ENCODE assay signal across 12 cellular contexts in genomic region chr5:135356522-135357318, GRCh38. TPM values are rescaled to one million over a fixed set of nuclear protein-coding genes. Genes with fewer than 3 reads are reported as not detected.
DNase-seq lines count a peak whose midpoint lies in the region; ATAC-seq and TF ChIP-seq lines count a peak whose summit lies in the region.
"Had no signal": no experiment of that assay in that cellular context is flagged by ENCODE, and none has a peak within 500 bp of the region (broad histone marks: within the 10 kb centered on the region; RNA-seq: fewer than 3 reads in every experiment).

No MANE protein-coding gene starts in this region.

- H3K9me3 ChIP-seq in body of pancreas = no peaks in the 10 kb centered on the region
- no peaks in the 10 kb centered on the region for H3K9me3 ChIP-seq in gastrocnemius medialis
- H3K9me3 ChIP-seq in H9 (ENCODE audit: control insufficient read depth, low read depth, low read length) = no peaks in the 10 kb centered on the region

- H3K4ac ChIP-seq in H9 (ENCODE audit: low read depth, low read length) = no peak overlapping the region

- 70 to 72% methylated on average over 4 to 6 of the region's 6 CpGs for WGBS in body of pancreas, 2 donors
- WGBS in H9 (ENCODE audit: extremely low coverage, insufficient read length, low lambda C conversion rate) = no CpG with 5 or more reads among the region's 6 CpGs

- H3K4me1 Mint-ChIP-seq in H9 = no peaks in the 10 kb centered on the region

- H2AFZ ChIP-seq in H9 (ENCODE audit: low read length) = no peak overlapping the region

- TF ChIP-seq POLR2A in body of pancreas (IDR thresholded peaks at IDR 0.05) = no peak
- TF ChIP-seq POLR2A in gastrocnemius medialis (IDR thresholded peaks at IDR 0.05) = no peak

- no peak overlapping the region for H2BK5ac ChIP-seq in H9 (ENCODE audit: insufficient read length, low read length)

- H3K27me3 ChIP-seq in body of pancreas = no peaks in the 10 kb centered on the region
- H3K27me3 ChIP-seq in gastrocnemius medialis = no peaks in the 10 kb centered on the region
- no peaks in the 10 kb centered on the region for H3K27me3 ChIP-seq in H9 (ENCODE audit: insufficient read depth, low read length)
- H3K27me3 ChIP-seq: dorsolateral prefrontal cortex had no signal

- no peak overlapping the region for H2BK20ac ChIP-seq in H9 (ENCODE audit: low read depth, low read length, poor library complexity, severe bottlenecking)

- H2BK12ac ChIP-seq in H9 (ENCODE audit: insufficient read length, low read depth, low read length) = no peak overlapping the region

- ATAC-seq in body of pancreas (peak; percentile 66), left ventricle myocardium superior (peak; percentile 95), gastrocnemius medialis (peak; percentile 81 to 87), HG03432 (IDR thresholded peaks at IDR 0.05; ENCODE audit: unreplicated experiment) (no peak)
- ATAC-seq: naive thymus-derived CD8-positive, alpha-beta T cell had no signal

- no peaks in the 10 kb centered on the region for H4K20me1 ChIP-seq in H9 (ENCODE audit: control insufficient read depth, insufficient read depth, insufficient read length)

- H3K36me3 ChIP-seq in body of pancreas (replicated peaks in 1 of 2; ENCODE audit: insufficient read depth in 1 of 2, low read depth in 2 of 2) (peaks cover 0 to 3% of the 10 kb centered on the region in 2 donors), gastrocnemius medialis (peaks cover 0 to 19% of the 10 kb centered on the region in 2 donors)

- H3K4me3 ChIP-seq in body of pancreas = no peak overlapping the region
- no peak overlapping the region for H3K4me3 ChIP-seq in gastrocnemius medialis
- H3K4me3 ChIP-seq: dorsolateral prefrontal cortex had no signal

- H3K14ac ChIP-seq in H9 (ENCODE audit: insufficient read depth, low read length) = no peak overlapping the region

- H4K5ac ChIP-seq in H9 (ENCODE audit: insufficient read length, low read depth, low read length) = no peak overlapping the region

- no peak overlapping the region for H3K18ac ChIP-seq in H9 (ENCODE audit: insufficient read length, low read depth, low read length)

- intact Hi-C loops in body of pancreas (cut with DNase I) (no loop called here), left ventricle myocardium superior (cut with micrococcal nuclease) (no loop called here), gastrocnemius medialis (cut with DNase I; ENCODE audit: low total_unique reads) (loop anchor here (2.0 to 5.0 kb wide), 2 partner anchors 42 to 71 kb away; partner anchors contain the start of gene MACROH2A1)

- in situ Hi-C loops in G401 (cut with HindIII; ENCODE audit: low sequenced_read_pairs) = no loop called here
- in situ Hi-C loops in gastrocnemius medialis (cut with MboI; ENCODE audit: low sequenced_read_pairs in 4 of 4) = loop anchor here in 1 of 4 donors (5.0 kb wide), 1 partner anchor 71 kb away; no protein-coding TSS in a partner anchor

- no peaks in the 10 kb centered on the region for H3K27me3 Mint-ChIP-seq in H9 (ENCODE audit: low read depth)
- H3K27me3 Mint-ChIP-seq: naive thymus-derived CD8-positive, alpha-beta T cell had no signal

- no peaks in the 10 kb centered on the region for H3K79me2 ChIP-seq in H9 (ENCODE audit: insufficient read depth, low read length)

- H2AK5ac ChIP-seq in H9 (ENCODE audit: insufficient read length, low read length) = no peak overlapping the region

- no peak overlapping the region for H2BK120ac ChIP-seq in H9 (ENCODE audit: low read depth, low read length, poor library complexity, severe bottlenecking)

- no peak overlapping the region for H3K4me3 Mint-ChIP-seq in H9
- H3K4me3 Mint-ChIP-seq: naive thymus-derived CD8-positive, alpha-beta T cell had no signal

- no peak overlapping the region for H3K27ac Mint-ChIP-seq in H9

- no peak overlapping the region for H2BK15ac ChIP-seq in H9 (ENCODE audit: low read depth, low read length)

- no peaks in the 10 kb centered on the region for H3K23me2 ChIP-seq in H9 (ENCODE audit: insufficient read length, low read depth, low read length, poor library complexity, severe bottlenecking)

- H3K79me1 ChIP-seq in H9 (ENCODE audit: insufficient read depth, low read depth, low read length, poor library complexity, severe bottlenecking) = no peaks in the 10 kb centered on the region

- H3K9ac ChIP-seq in H9 (ENCODE audit: extremely low read depth, insufficient read length, low read length) = no peak overlapping the region

- DNase-seq in G401 (ENCODE audit: low spot score) = peak; percentile 46
- peak; percentile 32 to 57 (median 46) for DNase-seq in body of pancreas
- DNase-seq in left ventricle myocardium superior = peak; percentile 88
- DNase-seq in gastrocnemius medialis = peak; percentile 61 to 77
- DNase-seq in DMS 273 treated with DMSO at 0.1 percent for 48 hours (lab: John Stamatoyannopoulos, UW) = no peak
- no peak for DNase-seq in NCI-H2029 treated with DMSO at 0.1 percent for 48 hours (lab: John Stamatoyannopoulos, UW)
- no peak for DNase-seq in H9
- DNase-seq: activated CD8-positive, alpha-beta memory T cell treated with anti-CD3 and anti-CD28 coated beads for 24 hours; naive thymus-derived CD8-positive, alpha-beta T cell; RPMI8226 had no signal

- H3K4me2 ChIP-seq in H9 (ENCODE audit: insufficient read depth, insufficient read length, low read length) = no peak overlapping the region

- H3K36me3 Mint-ChIP-seq in H9 (ENCODE audit: insufficient read depth in 1 of 3, low read depth in 3 of 3) = peaks cover 0 to 32% (median 6%) of the 10 kb centered on the region in 3 experiments; a peak in 4 of 7 replicates

- H3K56ac ChIP-seq in H9 (ENCODE audit: insufficient read length, low read depth, low read length) = no peak overlapping the region

- no peak for TF ChIP-seq CTCF in body of pancreas (IDR thresholded peaks at IDR 0.05)
- no peak for TF ChIP-seq CTCF in gastrocnemius medialis (IDR thresholded peaks at IDR 0.05 in 4 of 5, conservative IDR thresholded peaks at IDR 0.05 in 1 of 5)
- no peak for TF ChIP-seq CTCF in H9 (conservative IDR thresholded peaks at IDR 0.05)

- H3K4me1 ChIP-seq in body of pancreas (no peaks in the 10 kb centered on the region), gastrocnemius medialis (peaks cover 48 to 51% of the 10 kb centered on the region in 2 donors), H9 (ENCODE audit: insufficient read depth, low read length) (no peaks in the 10 kb centered on the region)

- no peak overlapping the region for H4K91ac ChIP-seq in H9 (ENCODE audit: insufficient read length, low read depth, low read length)

- no peak overlapping the region for H3K27ac ChIP-seq in body of pancreas
- peak overlapping the region; percentile 56 to 74 (median 73) for H3K27ac ChIP-seq in gastrocnemius medialis
- no peak overlapping the region for H3K27ac ChIP-seq in H9 (ENCODE audit: insufficient read length, low read depth, low read length)

- no peaks in the 10 kb centered on the region for H3K9me3 Mint-ChIP-seq in H9
- H3K9me3 Mint-ChIP-seq: naive thymus-derived CD8-positive, alpha-beta T cell had no signal

- no peak overlapping the region for H3K23ac ChIP-seq in H9 (ENCODE audit: insufficient read length, low read depth, low read length)

- H4K8ac ChIP-seq in H9 (replicated peaks; ENCODE audit: insufficient read length, low read depth, low read length) = no peak overlapping the region

- no peak overlapping the region for H3T11ph ChIP-seq in H9 (ENCODE audit: low read length)

RNA-seq across cellular contexts. Expression of gene MACROH2A1, which starts 42.3 kb away (rescaled TPM):
- total RNA-seq in G401 (2014; rRNA removed; shearing (Covaris generic)) = 912 and 1,162 TPM in 2 replicates
- total RNA-seq in body of pancreas (100 to 1,000 TPM in 1 of 2 donors, 10 to 100 TPM in 1; 78.9 to 142 TPM), left ventricle myocardium superior (119 TPM), gastrocnemius medialis (100 to 1,000 TPM; 104 to 167 (median 136) TPM), H9 (2021) (101 and 111 TPM in 2 replicates)

Comparison
In these comparisons a context has a peak if more than half of its experiments do, and no peak if none do; other contexts are left out.
1. DNase-seq: peak in G401 (single experiment), body of pancreas (4 of 4), left ventricle myocardium superior (single experiment) and gastrocnemius medialis (2 of 2); none in DMS 273 treated with DMSO at 0.1 percent for 48 hours (single experiment), NCI-H2029 treated with DMSO at 0.1 percent for 48 hours (single experiment) and H9 (single experiment).
2. H3K27ac ChIP-seq: peak in gastrocnemius medialis (4 of 4); none in body of pancreas (0 of 4) and H9 (single experiment).